22 cellular contexts compared by ENCODE assay signal in genomic region chr11:67451658-67451976, GRCh38. TPM values are rescaled to one million over a fixed set of nuclear protein-coding genes. Genes with fewer than 3 reads are reported as not detected.
DNase-seq lines count a peak whose midpoint lies in the region; ATAC-seq, FAIRE-seq and TF ChIP-seq lines count a peak whose summit lies in the region.
"Had no signal": no experiment of that assay in that cellular context is flagged by ENCODE, and none has a peak within 500 bp of the region (broad histone marks: within the 10 kb centered on the region; RNA-seq: fewer than 3 reads in every experiment).

No MANE protein-coding gene starts in this region.

- H4K91ac ChIP-seq in neuronal stem cell (ENCODE audit: low read depth, low read length, poor library complexity): no peak overlapping the region

- H3K9me3 ChIP-seq in neuronal stem cell (replicated peaks in 1 of 2; ENCODE audit: control insufficient read depth in 2 of 2, insufficient read depth in 1 of 2, low read depth in 1 of 2, low read length in 2 of 2): no peaks in the 10 kb centered on the region
- no peaks in the 10 kb centered on the region for H3K9me3 ChIP-seq in uterus
- H3K9me3 ChIP-seq in colonic mucosa: no peaks in the 10 kb centered on the region
- H3K9me3 ChIP-seq: neutrophil, prostate gland, SK-N-SH, transverse colon had no signal

- H3K36me3 Mint-ChIP-seq in dendritic cell treated with granulocyte-macrophage colony-stimulating factor and Interleukin-4, amounts not matched to agents 40 ng/mL and 50 ng/mL, for 4 days (ENCODE audit: low read depth): no peaks in the 10 kb centered on the region

- H2BK120ac ChIP-seq in neuronal stem cell (ENCODE audit: low read depth, low read length): no peak overlapping the region

- 0 out of 2 replicates have a peak, but pooled peaks have one; percentile 4 for TF ChIP-seq POLR2A in GM12892 (IDR thresholded peaks at IDR 0.05; ENCODE audit: low read depth, low read length)
- TF ChIP-seq POLR2A in uterus (IDR thresholded peaks at IDR 0.05): no peak

- H3K27me3 Mint-ChIP-seq in dendritic cell treated with granulocyte-macrophage colony-stimulating factor and Interleukin-4, amounts not matched to agents 40 ng/mL and 50 ng/mL, for 4 days: peaks cover 3% of the 10 kb centered on the region

- no peaks in the 10 kb centered on the region for H3K79me1 ChIP-seq in neuronal stem cell (ENCODE audit: low read depth, low read length)

- H3K4ac ChIP-seq in neuronal stem cell (ENCODE audit: low read length): no peak overlapping the region

- no peak for TF ChIP-seq CTCF in 22Rv1 (IDR thresholded peaks at IDR 0.05)
- no peak for TF ChIP-seq CTCF in uterus (IDR thresholded peaks at IDR 0.05)
- TF ChIP-seq CTCF in colonic mucosa (IDR thresholded peaks at IDR 0.05): no peak

- H2AFZ ChIP-seq in neuronal stem cell (ENCODE audit: low read length): peak overlapping the region; percentile 69

- no peaks in the 10 kb centered on the region for H3K36me3 ChIP-seq in neuronal stem cell (replicated peaks in 1 of 2; ENCODE audit: control insufficient read depth in 2 of 2, insufficient read depth in 2 of 2, low read length in 2 of 2)
- H3K36me3 ChIP-seq in uterus: no peaks in the 10 kb centered on the region
- no peaks in the 10 kb centered on the region for H3K36me3 ChIP-seq in colonic mucosa
- H3K36me3 ChIP-seq: neutrophil, prostate gland, transverse colon had no signal

- no peak overlapping the region for H2BK5ac ChIP-seq in neuronal stem cell (ENCODE audit: low read length)

- no peak overlapping the region for H4K8ac ChIP-seq in neuronal stem cell (ENCODE audit: low read depth, low read length)

- no peak for ATAC-seq in HG03439 (IDR thresholded peaks at IDR 0.05; ENCODE audit: unreplicated experiment)

- peak overlapping the region; percentile 87 for H3K27ac Mint-ChIP-seq in dendritic cell treated with granulocyte-macrophage colony-stimulating factor and Interleukin-4, amounts not matched to agents 40 ng/mL and 50 ng/mL, for 4 days
- H3K27ac Mint-ChIP-seq: activated CD4-positive, alpha-beta T cell treated with anti-CD3 and anti-CD28 coated beads, Interleukin-2, amount 10 ng/mL, durations not matched to agents 7 days and 5 days; HFFc6 had no signal

- H3K9me3 Mint-ChIP-seq in dendritic cell treated with granulocyte-macrophage colony-stimulating factor and Interleukin-4, amounts not matched to agents 40 ng/mL and 50 ng/mL, for 4 days: no peaks in the 10 kb centered on the region
- H3K9me3 Mint-ChIP-seq: activated CD4-positive, alpha-beta T cell treated with anti-CD3 and anti-CD28 coated beads, Interleukin-2, amount 10 ng/mL, durations not matched to agents 7 days and 5 days; HFFc6 had no signal

- H3K27ac ChIP-seq in 22Rv1: peak overlapping the region; percentile 61; the same call in 1 of the 2 replicates
- no peak overlapping the region for H3K27ac ChIP-seq in neuronal stem cell (replicated peaks; ENCODE audit: low read length)
- no peak overlapping the region for H3K27ac ChIP-seq in uterus
- no peak overlapping the region for H3K27ac ChIP-seq in colonic mucosa
- H3K27ac ChIP-seq: neutrophil, transverse colon had no signal

- no peak for FAIRE-seq in GM12892 (lab: Jason Lieb, UNC)

- H3K18ac ChIP-seq in neuronal stem cell (ENCODE audit: low read length): no peak overlapping the region

- whole genome bisulfite sequencing in neuronal stem cell (ENCODE audit: extremely low coverage in 2 of 2, insufficient read length in 2 of 2, insufficient replicate concordance in 1 of 2), 2 donors: no CpG with 5 or more reads among the region's 14 CpGs

- H3K4me1 ChIP-seq in neuronal stem cell (ENCODE audit: control insufficient read depth in 2 of 2, insufficient read depth in 1 of 2, low read depth in 1 of 2, low read length in 2 of 2) (peaks cover 5 to 15% of the 10 kb centered on the region in 2 donors), uterus (no peaks in the 10 kb centered on the region), colonic mucosa (no peaks in the 10 kb centered on the region)
- H3K4me1 ChIP-seq: prostate gland, transverse colon had no signal

- H3K4me2 ChIP-seq in neuronal stem cell (ENCODE audit: insufficient read depth, low read length, poor library complexity, severe bottlenecking): no peak overlapping the region
- H3K4me2 ChIP-seq: SK-N-SH had no signal

- H2AK5ac ChIP-seq in neuronal stem cell (ENCODE audit: low read depth, low read length): peak overlapping the region; percentile 86

- H3K4me3 ChIP-seq in neuronal stem cell (ENCODE audit: low read length in 2 of 2): no peak overlapping the region
- H3K4me3 ChIP-seq in uterus: no peak overlapping the region
- H3K4me3 ChIP-seq in colonic mucosa: no peak overlapping the region
- H3K4me3 ChIP-seq: prostate gland, transverse colon had no signal

- peaks cover 71% of the 10 kb centered on the region for H3K4me1 Mint-ChIP-seq in dendritic cell treated with granulocyte-macrophage colony-stimulating factor and Interleukin-4, amounts not matched to agents 40 ng/mL and 50 ng/mL, for 4 days (ENCODE audit: low read depth)

- no peak for DNase-seq in GM12892 (ENCODE audit: insufficient read length)
- no peak for DNase-seq in neuronal stem cell (ENCODE audit: low spot score)
- DNase-seq in GDM1 (lab: John Stamatoyannopoulos, UW): no peak
- DNase-seq in uterus: no peak
- no peak for DNase-seq in colonic mucosa
- DNase-seq: ACHN; activated CD4-positive, alpha-beta T cell treated with anti-CD3 and anti-CD28 coated beads, Interleukin-2, amount 10 ng/mL, durations not matched to agents 7 days and 5 days; activated naive CD4-positive, alpha-beta T cell; activated T-cell treated with anti-CD3 and anti-CD28 coated beads, Interleukin-2, amount 50 U/mL, for 48 hours; cerebellar nuclear complex; DND-41; HFFc6; Kasumi-1; SK-N-SH; T-helper 2 cell; transverse colon had no signal

- peak overlapping the region; percentile 52 for H3K23ac ChIP-seq in neuronal stem cell (ENCODE audit: low read depth, low read length, poor library complexity)

- no peak overlapping the region for H3K4me3 Mint-ChIP-seq in dendritic cell treated with granulocyte-macrophage colony-stimulating factor and Interleukin-4, amounts not matched to agents 40 ng/mL and 50 ng/mL, for 4 days
- H3K4me3 Mint-ChIP-seq: activated CD4-positive, alpha-beta T cell treated with anti-CD3 and anti-CD28 coated beads, Interleukin-2, amount 10 ng/mL, durations not matched to agents 7 days and 5 days; HFFc6 had no signal

- peak overlapping the region; percentile 72 for H2BK15ac ChIP-seq in neuronal stem cell (ENCODE audit: low read length)

- H3K27me3 ChIP-seq in neuronal stem cell (ENCODE audit: control insufficient read depth in 3 of 3, insufficient read depth in 3 of 3, low read depth in 1 of 3, low read length in 3 of 3): no peaks in the 10 kb centered on the region
- H3K27me3 ChIP-seq in uterus: no peaks in the 10 kb centered on the region
- no peaks in the 10 kb centered on the region for H3K27me3 ChIP-seq in colonic mucosa
- H3K27me3 ChIP-seq: neutrophil, transverse colon had no signal

- H3K14ac ChIP-seq in neuronal stem cell (ENCODE audit: low read length): no peak overlapping the region

- no peak overlapping the region for H2BK12ac ChIP-seq in neuronal stem cell (ENCODE audit: low read length)

- H3K9ac ChIP-seq in neuronal stem cell (ENCODE audit: low read depth, low read length, poor library complexity) (no peak overlapping the region), colonic mucosa (ENCODE audit: low read depth in 2 of 2, low read length in 2 of 2) (no peak overlapping the region)
- H3K9ac ChIP-seq: SK-N-SH had no signal

- intact Hi-C loops in dendritic cell treated with granulocyte-macrophage colony-stimulating factor and Interleukin-4, amounts not matched to agents 40 ng/mL and 50 ng/mL, for 4 days (cut with micrococcal nuclease): no loop called here
- intact Hi-C loops in uterus (cut with DNase I; ENCODE audit: low total_unique reads): no loop called here
- intact Hi-C loops in colonic mucosa (cut with DNase I): no loop called here

RNA-seq across cellular contexts. Expression of gene GPR152, which starts 0.9 kb away (rescaled TPM):
- 0.19 TPM for polyA plus RNA-seq in GM12892 (2012; ENCODE audit: missing spikeins)
- polyA plus RNA-seq in neuronal stem cell (2013, experiment 1 of 2): not detected
- not detected for polyA plus RNA-seq in neuronal stem cell (2013, experiment 2 of 2)
- total RNA-seq in uterus: not detected
- not detected for total RNA-seq in colonic mucosa
- total RNA-seq: activated CD4-positive, alpha-beta T cell treated with anti-CD3 and anti-CD28 coated beads, Interleukin-2, amount 10 ng/mL, durations not matched to agents 7 days and 5 days; epithelial cell of proximal tubule; HFFc6; prostate gland; transverse colon had no signal
- polyA plus RNA-seq: SK-N-SH had no signal

RNA-seq across cellular contexts. Expression of gene CABP4, which starts 3.5 kb away (rescaled TPM):
- 0.59 TPM for polyA plus RNA-seq in GM12892 (2012; ENCODE audit: missing spikeins)
- polyA plus RNA-seq in neuronal stem cell (2013, experiment 1 of 2): 0.01 TPM
- 0.04 TPM for polyA plus RNA-seq in neuronal stem cell (2013, experiment 2 of 2)
- total RNA-seq in uterus: 1 to 10 TPM in 1 of 4 donors, under 1 TPM in 1, not detected in 2; 0.67 to 1.9 TPM
- total RNA-seq in colonic mucosa: under 1 TPM; 0.20 to 0.53 TPM
- total RNA-seq: epithelial cell of proximal tubule, HFFc6 had no signal
- polyA plus RNA-seq: SK-N-SH had no signal

RNA-seq across cellular contexts. Expression of gene CORO1B, which starts 8.3 kb away (rescaled TPM):
- polyA plus RNA-seq in GM12892 (2012; ENCODE audit: missing spikeins): 18.3 TPM
- polyA plus RNA-seq in neuronal stem cell (2013, experiment 1 of 2): 42.6 TPM
- polyA plus RNA-seq in neuronal stem cell (2013, experiment 2 of 2): 44.9 TPM
- total RNA-seq in uterus: 10 to 100 TPM; 34.7 to 79.2 (median 69.0) TPM
- 100 to 1,000 TPM; 213 to 243 TPM for total RNA-seq in colonic mucosa

RNA-seq across cellular contexts. Expression of gene PTPRCAP, which starts 14.1 kb away (rescaled TPM):
- 24.9 TPM for polyA plus RNA-seq in GM12892 (2012; ENCODE audit: missing spikeins)
- 0.49 TPM for polyA plus RNA-seq in neuronal stem cell (2013, experiment 1 of 2)
- 0.71 TPM for polyA plus RNA-seq in neuronal stem cell (2013, experiment 2 of 2)
- 1 to 10 TPM in 3 of 4 donors, under 1 TPM in 1; 0.29 to 5.0 (median 1.9) TPM for total RNA-seq in uterus
- 1 to 10 TPM; 5.5 to 9.6 TPM for total RNA-seq in colonic mucosa

RNA-seq across cellular contexts. Expression of gene TMEM134, which starts 17.4 kb away (rescaled TPM):
- 28.4 TPM for polyA plus RNA-seq in GM12892 (2012; ENCODE audit: missing spikeins)
- polyA plus RNA-seq in neuronal stem cell (2013, experiment 1 of 2): 76.5 TPM
- 73.2 TPM for polyA plus RNA-seq in neuronal stem cell (2013, experiment 2 of 2)
- total RNA-seq in uterus (10 to 100 TPM in 3 of 4 donors, 1 to 10 TPM in 1; 6.9 to 59.5 (median 36.0) TPM), colonic mucosa (10 to 100 TPM; 50.1 to 59.5 TPM)
